14 cellular contexts compared by ENCODE assay signal in genomic region chr3:21672303-21672702, GRCh38.
A peak's percentile ranks its signal among the peaks of the same experiment; 100 is the strongest.
DNase-seq lines count a peak whose midpoint lies in the region; FAIRE-seq and TF ChIP-seq lines count a peak whose summit lies in the region.
"Had no signal": no experiment of that assay in that cellular context is flagged by ENCODE, and none has a peak within 500 bp of the region (broad histone marks: within the 10 kb centered on the region; RNA-seq: fewer than 3 reads in every experiment).

No MANE protein-coding gene starts in this region.

- no peaks in the 10 kb centered on the region for H3K9me3 ChIP-seq in thyroid gland

- TF ChIP-seq CTCF in AG04449 (IDR thresholded peaks at IDR 0.05; ENCODE audit: insufficient read depth, low read length, missing control alignments) (no peak), thyroid gland (IDR thresholded peaks at IDR 0.05) (no peak)

- no peaks in the 10 kb centered on the region for H3K4me1 ChIP-seq in thyroid gland

- no peak for FAIRE-seq in HTR-8/SVneo (lab: Jason Lieb, UNC)
- FAIRE-seq: G401.6 had no signal

- WGBS in thyroid gland, 2 donors, result 40 to 78% methylated on average over 1 of the region's 1 CpG

- no peaks in the 10 kb centered on the region for H3K36me3 ChIP-seq in thyroid gland

- intact Hi-C loops in thyroid gland (cut with DNase I), result no loop called here

- DNase-seq in AG04449 (ENCODE audit: low read depth, low spot score), result peak; percentile 47
- peak; percentile 9 for DNase-seq in HTR-8/SVneo (ENCODE audit: insufficient read length, low spot score)
- peak; percentile 86 for DNase-seq in astrocyte of the hippocampus (ENCODE audit: low read depth, low spot score)
- peak; percentile 58 for DNase-seq in kidney glomerular epithelial cell (lab: John Stamatoyannopoulos, UW)
- DNase-seq in superior temporal gyrus (ENCODE audit: extremely low spot score), result no peak
- DNase-seq in T-helper 2 cell, result no peak
- no peak for DNase-seq in thyroid gland
- DNase-seq in stimulated activated naive CD4-positive, alpha-beta T cell treated with Interleukin-2 at 50 U/mL for 16 hours (lab: John Stamatoyannopoulos, UW), result no peak
- DNase-seq: activated naive CD4-positive, alpha-beta T cell treated with anti-CD3 and anti-CD28 coated beads, Interleukin-2, amount 50 U/mL, for 16 hours; H9; NCI-H446 treated with DMSO at 0.1 percent for 48 hours; posterior cingulate gyrus; SIG-M5 had no signal

- H3K4me3 ChIP-seq in AG04449 (ENCODE audit: low read depth, low read length) (no peak overlapping the region), thyroid gland (replicated peaks in 1 of 3) (no peak overlapping the region)

- CTCF ChIA-PET in AG04449 (lab: Yijun Ruan, JAX), result no interaction called here

- POLR2A ChIA-PET in AG04449 (lab: Yijun Ruan, JAX), result no interaction called here

- H3K27me3 ChIP-seq in thyroid gland, result no peaks in the 10 kb centered on the region

- H3K27ac ChIP-seq in thyroid gland, result no peak overlapping the region

- TF ChIP-seq POLR2A in thyroid gland (IDR thresholded peaks at IDR 0.05), result no peak

Comparison
In these comparisons a context has a peak if more than half of its experiments do, and no peak if none do; other contexts are left out.
1. DNase-seq: peak in AG04449 (single experiment), HTR-8/SVneo (single experiment), astrocyte of the hippocampus (single experiment) and kidney glomerular epithelial cell (single experiment); none in superior temporal gyrus (single experiment), T-helper 2 cell (0 of 5), thyroid gland (0 of 2) and stimulated activated naive CD4-positive, alpha-beta T cell treated with Interleukin-2 at 50 U/mL for 16 hours (single experiment).